ENCODE assay signal across 25 cellular contexts in genomic region chr12:131826064-131826928, GRCh38. TPM values are rescaled to one million over a fixed set of nuclear protein-coding genes. Genes with fewer than 3 reads are reported as not detected.
DNase-seq lines count a peak whose midpoint lies in the region; ATAC-seq, FAIRE-seq and TF ChIP-seq lines count a peak whose summit lies in the region.
"Had no signal": no experiment of that assay in that cellular context is flagged by ENCODE, and none has a peak within 500 bp of the region (broad histone marks: within the 10 kb centered on the region; RNA-seq: fewer than 3 reads in every experiment).

No MANE protein-coding gene starts in this region.

- H3K4me3 Mint-ChIP-seq in CD8-positive, alpha-beta T cell, result peak overlapping the region; percentile 22
- H3K4me3 Mint-ChIP-seq in IgD-negative memory B cell (peak overlapping the region in 3 of 4 donors; percentile 39 to 80 (median 61)), osteocyte (ENCODE audit: unreplicated experiment) (no peak overlapping the region)
- H3K4me3 Mint-ChIP-seq: activated CD4-positive, alpha-beta T cell treated with anti-CD3 and anti-CD28 coated beads, Interleukin-2, amount 10 ng/mL, durations not matched to agents 7 days and 5 days had no signal

- H3K9me3 Mint-ChIP-seq in CD8-positive, alpha-beta T cell, result no peaks in the 10 kb centered on the region
- H3K9me3 Mint-ChIP-seq in IgD-negative memory B cell (no peaks in the 10 kb centered on the region), osteocyte (ENCODE audit: unreplicated experiment) (no peaks in the 10 kb centered on the region)
- H3K9me3 Mint-ChIP-seq: activated CD4-positive, alpha-beta T cell treated with anti-CD3 and anti-CD28 coated beads, Interleukin-2, amount 10 ng/mL, durations not matched to agents 7 days and 5 days; stimulated activated naive CD8-positive, alpha-beta T cell treated with anti-CD3 and anti-CD28 coated beads, Interleukin-15, amount 100 ng/mL, for 72 hours had no signal

- H3K27me3 Mint-ChIP-seq in CD8-positive, alpha-beta T cell (ENCODE audit: low read depth), result peaks cover 32% of the 10 kb centered on the region
- H3K27me3 Mint-ChIP-seq in IgD-negative memory B cell (peaks cover 31% of the 10 kb centered on the region), osteocyte (ENCODE audit: unreplicated experiment) (peaks cover 21% of the 10 kb centered on the region)

- CTCF ChIA-PET in CD8-positive, alpha-beta T cell (lab: Charles Lee), result no interaction called here
- CTCF ChIA-PET in H1 (lab: Charles Lee; ENCODE audit: partially characterized antibody), result interaction anchor here (0.5 to 1.6 kb wide), 5 partner anchors 15 to 1613 kb away, joined by 3 to 5 read pairs (median 3); no protein-coding TSS in a partner anchor

- H3K4me2 ChIP-seq in H1 (ENCODE audit: insufficient read depth in 1 of 2, low read depth in 2 of 2, low read length in 2 of 2), result no peak overlapping the region
- H3K4me2 ChIP-seq: smooth muscle cell had no signal

- no peak overlapping the region for H4K5ac ChIP-seq in H1 (ENCODE audit: insufficient read length, low read depth, low read length)

- peaks cover 11% of the 10 kb centered on the region for H3K27me3 ChIP-seq in CD8-positive, alpha-beta T cell (ENCODE audit: insufficient read depth, low read length)
- peaks cover 2 to 17% (median 13%) of the 10 kb centered on the region in 4 experiments; a peak in 6 of 7 replicates for H3K27me3 ChIP-seq in H1 (replicated peaks in 1 of 4; ENCODE audit: control insufficient read depth in 3 of 4, extremely low read depth in 1 of 4, insufficient read depth in 3 of 4, low read length in 3 of 4)

- no peak overlapping the region for H3K9ac ChIP-seq in H1 (replicated peaks in 1 of 4; ENCODE audit: extremely low read depth in 1 of 4, low read depth in 3 of 4, low read length in 3 of 4)

- H3K23me2 ChIP-seq in H1 (ENCODE audit: low read depth, low read length), result peaks cover 16% of the 10 kb centered on the region; the same call in 1 of the 2 replicates

- H3K4ac ChIP-seq in H1 (replicated peaks; ENCODE audit: insufficient read length, low read depth, low read length), result no peak overlapping the region

- intact Hi-C loops in CD8-positive, alpha-beta T cell (cut with DNase I, micrococcal nuclease), result no loop called here

- H4K20me1 ChIP-seq in H1 (replicated peaks in 1 of 2; ENCODE audit: control insufficient read depth in 1 of 2, insufficient read depth in 2 of 2, low read length in 2 of 2), result peaks cover 2 to 8% of the 10 kb centered on the region in 2 experiments

- no peak overlapping the region for H3K18ac ChIP-seq in H1 (ENCODE audit: extremely low read depth, low read length)

- H2BK5ac ChIP-seq in H1 (ENCODE audit: low read depth, low read length), result no peak overlapping the region

- H3K36me3 ChIP-seq in CD8-positive, alpha-beta T cell (ENCODE audit: insufficient read depth, low read length), result no peaks in the 10 kb centered on the region
- H3K36me3 ChIP-seq in H1 (ENCODE audit: control insufficient read depth in 2 of 4, insufficient read depth in 4 of 4, low read length in 3 of 4), result no peaks in the 10 kb centered on the region
- H3K36me3 ChIP-seq: tibial nerve had no signal

- H3K79me2 ChIP-seq in H1 (ENCODE audit: control insufficient read depth in 1 of 2, insufficient read depth in 2 of 2, low read length in 2 of 2), result peaks cover 0 to 11% of the 10 kb centered on the region in 2 experiments; a peak in 1 of 4 replicates

- no peak overlapping the region for H2BK120ac ChIP-seq in H1 (replicated peaks; ENCODE audit: low read depth, low read length)

- no peak overlapping the region for H4K91ac ChIP-seq in H1 (replicated peaks; ENCODE audit: insufficient read length, low read length)

- peak overlapping the region; percentile 75; the same call in 1 of the 2 replicates for H2BK12ac ChIP-seq in H1 (ENCODE audit: low read depth, low read length)

- TF ChIP-seq EP300 in H1 (IDR thresholded peaks at IDR 0.05; ENCODE audit: borderline replicate concordance in 1 of 2, low read depth in 2 of 2, low read length in 2 of 2), result no peak

- H3K27ac ChIP-seq in CD8-positive, alpha-beta T cell (ENCODE audit: low read depth, low read length), result no peak overlapping the region
- H3K27ac ChIP-seq in H1 (ENCODE audit: low read depth, low read length), result no peak overlapping the region

- H3K4me1 Mint-ChIP-seq in CD8-positive, alpha-beta T cell (ENCODE audit: low read depth), result peaks cover 12% of the 10 kb centered on the region
- H3K4me1 Mint-ChIP-seq in IgD-negative memory B cell (peaks cover 2 to 10% (median 4%) of the 10 kb centered on the region in 3 donors), osteocyte (ENCODE audit: unreplicated experiment) (peaks cover 12% of the 10 kb centered on the region)

- no peak for TF ChIP-seq CTCF in CD8-positive, alpha-beta T cell (IDR thresholded peaks at IDR 0.05)
- TF ChIP-seq CTCF in H1 (IDR thresholded peaks at IDR 0.05; ENCODE audit: control extremely low read depth in 1 of 3, insufficient read depth in 1 of 3, low read depth in 1 of 3, low read length in 3 of 3), result no peak
- no peak for TF ChIP-seq CTCF in osteocyte (IDR thresholded peaks at IDR 0.05)

- H2BK20ac ChIP-seq in H1 (ENCODE audit: low read length), result peak overlapping the region; percentile 90; the same call in 1 of the 2 replicates

- no peaks in the 10 kb centered on the region for H3K36me3 Mint-ChIP-seq in CD8-positive, alpha-beta T cell
- no peaks in the 10 kb centered on the region for H3K36me3 Mint-ChIP-seq in IgD-negative memory B cell
- no peaks in the 10 kb centered on the region for H3K36me3 Mint-ChIP-seq in osteocyte (ENCODE audit: unreplicated experiment)

- H3K27ac Mint-ChIP-seq in CD8-positive, alpha-beta T cell, result no peak overlapping the region
- H3K27ac Mint-ChIP-seq in IgD-negative memory B cell, result no peak overlapping the region
- no peak overlapping the region for H3K27ac Mint-ChIP-seq in osteocyte (ENCODE audit: unreplicated experiment)
- H3K27ac Mint-ChIP-seq: activated CD4-positive, alpha-beta T cell treated with anti-CD3 and anti-CD28 coated beads, Interleukin-2, amount 10 ng/mL, durations not matched to agents 7 days and 5 days; stimulated activated naive CD8-positive, alpha-beta T cell treated with anti-CD3 and anti-CD28 coated beads, Interleukin-15, amount 100 ng/mL, for 72 hours had no signal

- no peak overlapping the region; the same call in 1 of the 2 replicates for H4K8ac ChIP-seq in H1 (ENCODE audit: extremely low read depth, insufficient read depth, low read length)

- no peak overlapping the region for H2AK5ac ChIP-seq in H1 (ENCODE audit: low read depth, low read length)

- no peaks in the 10 kb centered on the region for H3K79me1 ChIP-seq in H1 (ENCODE audit: low read depth, low read length)

- no peak for DNase-seq in CD8-positive, alpha-beta T cell
- DNase-seq in H1 (ENCODE audit: low read depth in 1 of 2, low spot score in 2 of 2) (no peak), osteocyte (ENCODE audit: extremely low spot score, unreplicated experiment) (peak; percentile 76), amygdala (lab: John Stamatoyannopoulos, UW) (no peak), dedifferentiated amniotic fluid mesenchymal stem cell (ENCODE audit: extremely low spot score) (no peak), NOMO-1 treated with dmso at 0.1 percent for 144 hours (lab: John Stamatoyannopoulos, UW; ENCODE audit: unreplicated experiment) (no peak)
- DNase-seq: activated CD4-positive, alpha-beta T cell treated with anti-CD3 and anti-CD28 coated beads, Interleukin-2, amount 10 ng/mL, durations not matched to agents 7 days and 5 days; anterior cingulate cortex; caudate nucleus; effector CD4-positive, alpha-beta T cell; GM23248; kidney; mesenchymal stem cell; MM.1S; NCI-H146; stimulated activated CD4-positive, alpha-beta T cell treated with anti-CD3 and anti-CD28 coated beads, Interleukin-2, amount 100 ng/mL, for 48 hours; stimulated activated naive CD8-positive, alpha-beta T cell treated with anti-CD3 and anti-CD28 coated beads, Interleukin-15, amount 100 ng/mL, for 72 hours; T-helper 1 cell had no signal

- H2AFZ ChIP-seq in H1 (ENCODE audit: low read length), result no peak overlapping the region

- no peak for TF ChIP-seq POLR2A in H1 (IDR thresholded peaks at IDR 0.05; ENCODE audit: control extremely low read depth in 1 of 2, low read depth in 2 of 2, low read length in 2 of 2)

- peaks cover 25% of the 10 kb centered on the region for H3K4me1 ChIP-seq in CD8-positive, alpha-beta T cell (ENCODE audit: insufficient read depth, low read length)
- H3K4me1 ChIP-seq in H1 (replicated peaks in 1 of 4; ENCODE audit: control insufficient read depth in 3 of 4, insufficient read depth in 4 of 4, low read length in 3 of 4), result peaks cover 0 to 16% (median 10%) of the 10 kb centered on the region in 4 experiments; a peak in 6 of 7 replicates

- H3K14ac ChIP-seq in H1 (ENCODE audit: insufficient read length), result no peak overlapping the region

- no peak overlapping the region for H3K56ac ChIP-seq in H1 (replicated peaks; ENCODE audit: insufficient read length, low read depth, low read length)

- POLR2A ChIA-PET in CD8-positive, alpha-beta T cell (lab: Charles Lee), result no interaction called here
- POLR2A ChIA-PET in H1 (lab: Charles Lee; ENCODE audit: partially characterized antibody), result interaction anchor here (1.0 to 1.3 kb wide), 3 partner anchors 103 to 236 kb away, joined by 3 read pairs; no protein-coding TSS in a partner anchor

- H3K9me3 ChIP-seq in CD8-positive, alpha-beta T cell (ENCODE audit: low read length), result no peaks in the 10 kb centered on the region
- no peaks in the 10 kb centered on the region for H3K9me3 ChIP-seq in H1 (ENCODE audit: insufficient read depth in 2 of 2, low read depth in 1 of 2, low read length in 1 of 2)
- H3K9me3 ChIP-seq: tibial nerve had no signal

- no peak overlapping the region for H2BK15ac ChIP-seq in H1 (ENCODE audit: low read length)

- TF ChIP-seq RAD21 in H1 (IDR thresholded peaks at IDR 0.05 in 1 of 2, conservative IDR thresholded peaks at IDR 0.05 in 1 of 2; ENCODE audit: low read depth in 2 of 2, low read length in 2 of 2), result no peak

- no peak overlapping the region for H3K4me3 ChIP-seq in CD8-positive, alpha-beta T cell (ENCODE audit: low read depth, low read length)
- no peak overlapping the region for H3K4me3 ChIP-seq in H1 (ENCODE audit: extremely low read depth in 1 of 4, insufficient read depth in 2 of 4, low read depth in 3 of 4, low read length in 4 of 4)
- H3K4me3 ChIP-seq: smooth muscle cell, tibial nerve had no signal

- ATAC-seq in CD8-positive, alpha-beta T cell, result no peak
- ATAC-seq: esophagus mucosa; stimulated activated naive CD8-positive, alpha-beta T cell treated with anti-CD3 and anti-CD28 coated beads, Interleukin-15, amount 100 ng/mL, for 72 hours had no signal

- H3K23ac ChIP-seq in H1 (ENCODE audit: insufficient read length), result no peak overlapping the region

- WGBS in H1 (ENCODE audit: extremely low coverage in 1 of 2, insufficient coverage in 1 of 2, insufficient read length in 1 of 2, insufficient replicate concordance in 2 of 2, low coverage in 1 of 2, low lambda C conversion rate in 2 of 2, missing lambda C conversion rate in 1 of 2), 2 experiments, result 94% methylated on average over 25 of the region's 25 CpGs; no CpG with 5 or more reads in 1 of the 2 experiments

- FAIRE-seq in H1 (lab: Jason Lieb, UNC), result no peak
- FAIRE-seq: D721Med, frontal cortex, G401.6, kidney had no signal

RNA-seq across cellular contexts. Expression of gene MMP17, which starts 1.9 kb away (rescaled TPM):
- total RNA-seq in CD8-positive, alpha-beta T cell, result under 1 TPM; 0.33 to 0.90 TPM
- polyA plus RNA-seq in IgD-negative memory B cell (3.4 TPM), H1 (2011; rRNA removed) (53.8 and 55.7 TPM in 2 replicates)
- total RNA-seq in H1 (2021; fragmentation: NEBNext Ultra II Directional; extraction: Animal tissue kit (Norgen Biotek cat#: 25700)), result 34.4 and 41.3 TPM in 2 replicates
- polyA plus RNA-seq in H1 (2011; cell fraction: cytosol; rRNA removed), result 44.7 TPM
- 141 TPM for polyA plus RNA-seq in H1 (2011; cell fraction: nucleus; rRNA removed)
- polyA plus RNA-seq in H1 (2012, experiment 1 of 2), result 22.5 to 51.9 TPM (median 46.7 TPM) in 4 replicates
- 23.0 TPM for polyA plus RNA-seq in H1 (2012, experiment 2 of 2)
- polyA plus RNA-seq in H1 (2013, experiment 1 of 2), result 35.2 TPM
- polyA plus RNA-seq in H1 (2013, experiment 2 of 2), result 33.5 TPM
- 17.4 and 19.1 TPM in 2 replicates for polyA minus RNA-seq in H1 (2011; rRNA and poly(A)+ RNA removed)
- polyA minus RNA-seq in H1 (2011; cell fraction: cytosol; rRNA and poly(A)+ RNA removed), result 24.2 TPM
- 47.2 TPM for polyA minus RNA-seq in H1 (2011; cell fraction: nucleus; rRNA and poly(A)+ RNA removed)
- 1.7 and 2.9 TPM in 2 replicates for total RNA-seq in osteocyte
